Comparison of ENCODE assay signal across 30 cellular contexts in genomic region chr2:193276069-193276468, GRCh38.
"Had no signal": no experiment of that assay in that cellular context is flagged by ENCODE, and none has a peak within 500 bp of the region (broad histone marks: within the 10 kb centered on the region; RNA-seq: fewer than 3 reads in every experiment).

No MANE protein-coding gene starts in this region.

- H3K36me3 Mint-ChIP-seq: activated naive CD8-positive, alpha-beta T cell; WTC11 had no signal

- H3K4me1 Mint-ChIP-seq: activated CD4-positive, alpha-beta memory T cell treated with anti-CD3 and anti-CD28 coated beads, Interleukin-2, amount 10 ng/mL, durations not matched to agents 7 days and 5 days; activated CD4-positive, alpha-beta T cell treated with anti-CD3 and anti-CD28 coated beads, Interleukin-2, amount 10 ng/mL, durations not matched to agents 7 days and 5 days; activated naive CD8-positive, alpha-beta T cell treated with anti-CD3 and anti-CD28 coated beads, Interleukin-2, amount 50 U/mL, for 24 hours; activated T-helper 17 cell treated with anti-CD3 and anti-CD28 coated beads, Interleukin-2, amount 50 U/mL, for 72 hours had no signal

- H3K4me1 ChIP-seq: adrenal gland, body of pancreas, esophagus muscularis mucosa, foreskin keratinocyte, gastrocnemius medialis had no signal

- H3K27me3 Mint-ChIP-seq: activated CD4-positive, alpha-beta memory T cell treated with anti-CD3 and anti-CD28 coated beads, Interleukin-2, amount 10 ng/mL, durations not matched to agents 7 days and 5 days; activated CD4-positive, alpha-beta T cell treated with anti-CD3 and anti-CD28 coated beads, Interleukin-2, amount 10 ng/mL, durations not matched to agents 7 days and 5 days; activated naive CD8-positive, alpha-beta T cell; activated naive CD8-positive, alpha-beta T cell treated with anti-CD3 and anti-CD28 coated beads, Interleukin-2, amount 50 U/mL, for 24 hours; activated T-helper 17 cell treated with anti-CD3 and anti-CD28 coated beads, Interleukin-2, amount 50 U/mL, for 72 hours; dendritic cell treated with granulocyte-macrophage colony-stimulating factor and Interleukin-4, amounts not matched to agents 40 ng/mL and 50 ng/mL, for 4 days had no signal

- DNase-seq: activated CD4-positive, alpha-beta memory T cell treated with anti-CD3 and anti-CD28 coated beads, Interleukin-2, amount 10 ng/mL, durations not matched to agents 7 days and 5 days; activated CD4-positive, alpha-beta T cell treated with anti-CD3 and anti-CD28 coated beads for 1 hour; activated CD4-positive, alpha-beta T cell treated with anti-CD3 and anti-CD28 coated beads for 4 hours; activated CD4-positive, alpha-beta T cell treated with anti-CD3 and anti-CD28 coated beads, Interleukin-2, amount 10 ng/mL, durations not matched to agents 7 days and 5 days; activated CD4-positive, alpha-beta T cell treated with anti-CD3 and anti-CD28 coated beads, Interleukin-2, amount 50 U/mL, for 4 hours; activated effector memory CD4-positive, alpha-beta T cell treated with Interleukin-2 at 50 U/mL for 16 hours; activated gamma-delta T cell treated with Interleukin-2 at 50 U/mL for 16 hours; activated naive CD4-positive, alpha-beta T cell treated with anti-CD3 and anti-CD28 coated beads, Interleukin-2, amount 50 U/mL, for 16 hours; activated naive CD4-positive, alpha-beta T cell treated with Interleukin-2 at 50 U/mL for 16 hours; activated naive CD8-positive, alpha-beta T cell treated with anti-CD3 and anti-CD28 coated beads, Interleukin-2, amount 50 U/mL, for 24 hours; activated T-cell treated with anti-CD3 and anti-CD28 coated beads, Interleukin-2, amount 50 U/mL, for 4 hours; adrenal gland; amygdala; body of pancreas; caudate nucleus; dorsolateral prefrontal cortex; effector memory CD4-positive, alpha-beta T cell; erythroblast; foreskin keratinocyte; gastrocnemius medialis; glutamatergic neuron; heart left ventricle; T-helper 2 cell had no signal

- ATAC-seq: activated naive CD8-positive, alpha-beta T cell treated with anti-CD3 and anti-CD28 coated beads, Interleukin-2, amount 50 U/mL, for 24 hours; activated T-cell treated with anti-CD3 and anti-CD28 coated beads, Interleukin-2, amount 50 U/mL, for 4 hours; activated T-helper 17 cell treated with anti-CD3 and anti-CD28 coated beads, Interleukin-2, amount 50 U/mL, for 72 hours; body of pancreas; foreskin keratinocyte; gastrocnemius medialis; heart left ventricle; WTC11 had no signal

- H3K4me3 ChIP-seq: adrenal gland, body of pancreas, dorsolateral prefrontal cortex, esophagus muscularis mucosa, gastrocnemius medialis, heart left ventricle had no signal

- H3K27me3 ChIP-seq: adrenal gland, body of pancreas, dorsolateral prefrontal cortex, esophagus muscularis mucosa, foreskin keratinocyte, gastrocnemius medialis, heart left ventricle had no signal

- H3K27ac ChIP-seq: adrenal gland, body of pancreas, dorsolateral prefrontal cortex, esophagus muscularis mucosa, foreskin keratinocyte, gastrocnemius medialis, heart left ventricle, VCaP had no signal

- H3K9me3 ChIP-seq: adrenal gland, body of pancreas, esophagus muscularis mucosa, gastrocnemius medialis, heart left ventricle had no signal

- H3K4me3 Mint-ChIP-seq: activated CD4-positive, alpha-beta memory T cell treated with anti-CD3 and anti-CD28 coated beads, Interleukin-2, amount 10 ng/mL, durations not matched to agents 7 days and 5 days; activated CD4-positive, alpha-beta T cell treated with anti-CD3 and anti-CD28 coated beads, Interleukin-2, amount 10 ng/mL, durations not matched to agents 7 days and 5 days; activated naive CD8-positive, alpha-beta T cell; activated naive CD8-positive, alpha-beta T cell treated with anti-CD3 and anti-CD28 coated beads, Interleukin-2, amount 50 U/mL, for 24 hours; activated T-cell treated with anti-CD3 and anti-CD28 coated beads, Interleukin-2, amount 50 U/mL, for 4 hours; activated T-helper 17 cell treated with anti-CD3 and anti-CD28 coated beads, Interleukin-2, amount 50 U/mL, for 72 hours; dendritic cell treated with granulocyte-macrophage colony-stimulating factor and Interleukin-4, amounts not matched to agents 40 ng/mL and 50 ng/mL, for 4 days; WTC11 had no signal

- H3K36me3 ChIP-seq: adrenal gland, esophagus muscularis mucosa, gastrocnemius medialis, heart left ventricle had no signal

- FAIRE-seq: colon had no signal

- H3K9me3 Mint-ChIP-seq: activated CD4-positive, alpha-beta memory T cell treated with anti-CD3 and anti-CD28 coated beads, Interleukin-2, amount 10 ng/mL, durations not matched to agents 7 days and 5 days; activated CD4-positive, alpha-beta T cell treated with anti-CD3 and anti-CD28 coated beads, Interleukin-2, amount 10 ng/mL, durations not matched to agents 7 days and 5 days; activated naive CD8-positive, alpha-beta T cell treated with anti-CD3 and anti-CD28 coated beads, Interleukin-2, amount 50 U/mL, for 24 hours; activated T-cell treated with anti-CD3 and anti-CD28 coated beads, Interleukin-2, amount 50 U/mL, for 4 hours had no signal

- H3K27ac Mint-ChIP-seq: activated CD4-positive, alpha-beta memory T cell treated with anti-CD3 and anti-CD28 coated beads, Interleukin-2, amount 10 ng/mL, durations not matched to agents 7 days and 5 days; activated CD4-positive, alpha-beta T cell treated with anti-CD3 and anti-CD28 coated beads, Interleukin-2, amount 10 ng/mL, durations not matched to agents 7 days and 5 days; activated naive CD8-positive, alpha-beta T cell; activated naive CD8-positive, alpha-beta T cell treated with anti-CD3 and anti-CD28 coated beads, Interleukin-2, amount 50 U/mL, for 24 hours; activated T-helper 17 cell treated with anti-CD3 and anti-CD28 coated beads, Interleukin-2, amount 50 U/mL, for 72 hours; dendritic cell treated with granulocyte-macrophage colony-stimulating factor and Interleukin-4, amounts not matched to agents 40 ng/mL and 50 ng/mL, for 4 days; WTC11 had no signal
